In genomic region chr6:18207438-18207837, GRCh38 we compare ENCODE assay signal across 25 cellular contexts. TPM values are rescaled to one million over a fixed set of nuclear protein-coding genes. Genes with fewer than 3 reads are reported as not detected.
A peak's percentile ranks its signal among the peaks of the same experiment; 100 is the strongest.
DNase-seq lines count a peak whose midpoint lies in the region; ATAC-seq and TF ChIP-seq lines count a peak whose summit lies in the region.
"Had no signal": no experiment of that assay in that cellular context is flagged by ENCODE, and none has a peak within 500 bp of the region (broad histone marks: within the 10 kb centered on the region; RNA-seq: fewer than 3 reads in every experiment).

No MANE protein-coding gene starts in this region.

- H3K9me3 ChIP-seq in upper lobe of right lung = no peaks in the 10 kb centered on the region
- H3K9me3 ChIP-seq: BE2C, MG63, pancreas had no signal

- H3K27ac ChIP-seq in upper lobe of right lung = no peak overlapping the region
- H3K27ac ChIP-seq: 22Rv1, pancreas, skin epidermis had no signal

- H3K4me1 ChIP-seq in upper lobe of right lung = no peaks in the 10 kb centered on the region
- H3K4me1 ChIP-seq: BE2C, pancreas had no signal

- DNase-seq in DMS153 treated with DMSO at 0.1 percent for 48 hours (lab: John Stamatoyannopoulos, UW; ENCODE audit: unreplicated experiment) = peak; percentile 17
- DNase-seq in DMS153 (lab: John Stamatoyannopoulos, UW) = no peak
- peak; percentile 77 for DNase-seq in NCI-H2029 treated with DMSO at 0.1 percent for 48 hours (lab: John Stamatoyannopoulos, UW)
- peak; percentile 12 for DNase-seq in cerebellar cortex (ENCODE audit: low spot score)
- peak; percentile 20 for DNase-seq in pons (ENCODE audit: low spot score)
- DNase-seq in LoVo (ENCODE audit: low spot score) = no peak
- no peak for DNase-seq in HuH-7 (ENCODE audit: low spot score)
- no peak for DNase-seq in upper lobe of right lung
- DNase-seq: activated CD4-positive, alpha-beta T cell treated with anti-CD3 and anti-CD28 coated beads, Interleukin-2, amount 50 U/mL, for 48 hours; activated naive CD4-positive, alpha-beta T cell treated with anti-CD3 and anti-CD28 coated beads, Interleukin-2, amount 10 ng/mL, durations not matched to agents 7 days and 5 days; BE2C; Calu3; cortex of kidney; foreskin fibroblast; GDM1; IMR-90; MG63; naive B cell; NCI-H446 treated with DMSO at 0.1 percent for 48 hours; pancreas; stimulated activated CD4-positive, alpha-beta T cell treated with anti-CD3 and anti-CD28 coated beads, Interleukin-4, amount 100 ng/mL, for 1 hour; T-cell had no signal

- TF ChIP-seq CTCF in upper lobe of right lung (IDR thresholded peaks at IDR 0.05) = no peak

- intact Hi-C loops in upper lobe of right lung (cut with DNase I) = no loop called here

- H3K4me3 ChIP-seq in upper lobe of right lung = no peak overlapping the region
- H3K4me3 ChIP-seq: GM12878, MG63, pancreas, skin epidermis had no signal

- H3K27me3 ChIP-seq in upper lobe of right lung = no peaks in the 10 kb centered on the region
- H3K27me3 ChIP-seq: BE2C, MG63, pancreas had no signal

- no peak for ATAC-seq in upper lobe of right lung
- ATAC-seq: GM12878, T-cell had no signal

- H3K36me3 ChIP-seq in upper lobe of right lung = peaks cover 5% of the 10 kb centered on the region
- H3K36me3 ChIP-seq: BE2C, MG63, pancreas had no signal

RNA-seq across cellular contexts. Expression of gene KDM1B, which starts 52.2 kb away (rescaled TPM):
- 19.6 TPM for total RNA-seq in upper lobe of right lung

RNA-seq across cellular contexts. Expression of gene TPMT, which starts 52.6 kb away (rescaled TPM):
- total RNA-seq in upper lobe of right lung = 13.6 TPM

RNA-seq across cellular contexts. Expression of gene DEK, which starts 56.9 kb away (rescaled TPM):
- total RNA-seq in upper lobe of right lung = 64.9 TPM

Comparison
In these comparisons a context has a peak if more than half of its experiments do, and no peak if none do; other contexts are left out.
1. DNase-seq: peak in DMS153 treated with DMSO at 0.1 percent for 48 hours (single experiment), NCI-H2029 treated with DMSO at 0.1 percent for 48 hours (single experiment), cerebellar cortex (single experiment) and pons (single experiment); none in DMS153 (single experiment), LoVo (single experiment), HuH-7 (single experiment) and upper lobe of right lung (single experiment).